Comparison of ENCODE assay signal across 8 cellular contexts in the genomic region with DNA sequence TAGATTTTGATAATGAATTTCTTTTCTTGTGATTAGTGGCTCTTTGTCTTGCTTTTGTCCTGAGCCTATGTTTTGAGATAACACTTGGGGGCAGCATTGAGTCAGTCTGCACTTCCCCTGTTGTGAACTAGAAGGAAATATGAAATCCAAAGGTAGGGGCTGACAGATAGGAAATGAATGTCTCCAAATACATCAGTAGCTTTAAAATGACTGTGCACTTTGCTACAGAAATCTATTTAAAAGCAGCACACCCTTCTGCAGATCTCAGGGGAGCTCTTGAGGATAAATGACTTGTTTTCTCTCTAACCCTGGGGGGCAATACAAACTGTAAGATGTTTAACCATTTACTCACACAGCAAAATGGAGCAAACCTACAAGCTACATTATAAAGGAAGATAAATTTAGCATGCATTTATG.
DNase-seq lines count a peak whose midpoint lies in the region; ATAC-seq, FAIRE-seq and TF ChIP-seq lines count a peak whose summit lies in the region.

No MANE protein-coding gene starts in this region.

- peak in 2 of 3 experiments; percentile 34 to 54 for TF ChIP-seq CTCF in testis (IDR thresholded peaks at IDR 0.05)

- ATAC-seq in HG02763 (IDR thresholded peaks at IDR 0.05; ENCODE audit: unreplicated experiment) = no peak
- ATAC-seq in GM21786 (IDR thresholded peaks at IDR 0.05; ENCODE audit: unreplicated experiment) = no peak

- H3K9me3 ChIP-seq in testis = no peaks in the 10 kb centered on the region

- no peaks in the 10 kb centered on the region for H3K4me1 ChIP-seq in testis

- H3K27ac ChIP-seq in testis = no peak overlapping the region

- FAIRE-seq in HTR-8/SVneo (lab: Jason Lieb, UNC) = no peak

- H3K27me3 ChIP-seq in testis = no peaks in the 10 kb centered on the region

- peak; percentile 1 for DNase-seq in EL
- peak; percentile 12 for DNase-seq in HTR-8/SVneo (ENCODE audit: insufficient read length, low spot score)
- DNase-seq in NOMO-1 treated with DMSO at 0.1 percent for 48 hours (lab: John Stamatoyannopoulos, UW; ENCODE audit: unreplicated experiment) = peak; percentile 78
- peak; percentile 4 for DNase-seq in fibroblast of peridontal ligament (ENCODE audit: extremely low read depth)
- peak; percentile 43 for DNase-seq in testis
- no peak for DNase-seq in activated CD8-positive, alpha-beta memory T cell treated with anti-CD3 and anti-CD28 coated beads, Interleukin-2, amount 50 U/mL, for 4 hours

- H3K4me3 ChIP-seq in testis = no peak overlapping the region

- no peak for TF ChIP-seq POLR2A in testis (IDR thresholded peaks at IDR 0.05)

- intact Hi-C loops in testis (cut with DNase I; ENCODE audit: low total_unique reads) = no loop called here

- no peaks in the 10 kb centered on the region for H3K36me3 ChIP-seq in testis (ENCODE audit: low read depth, missing control alignments)
